In genomic region chr1:56835657-56836056, GRCh38 we compare ENCODE assay signal across 11 cellular contexts. TPM values are rescaled to one million over a fixed set of nuclear protein-coding genes. Genes with fewer than 3 reads are reported as not detected.
"Had no signal": no experiment of that assay in that cellular context is flagged by ENCODE, and none has a peak within 500 bp of the region (broad histone marks: within the 10 kb centered on the region; RNA-seq: fewer than 3 reads in every experiment).

No MANE protein-coding gene starts in this region.

- H3K4me1 ChIP-seq: HAP-1 had no signal

- H3K4me3 ChIP-seq: GM23248, HAP-1, K562 had no signal

- H3K9ac ChIP-seq: GM23248 had no signal

- DNase-seq: GM23248, GOT3, H7, HFFc6, KG1 had no signal

- H3K36me3 ChIP-seq: HAP-1 had no signal

- H3K9me3 ChIP-seq: HAP-1 had no signal

- ATAC-seq: HCT116, K562 had no signal

- H3K27ac ChIP-seq: GM23248, HL-60 had no signal

- H2AFZ ChIP-seq: GM23248 had no signal

RNA-seq across cellular contexts. Expression of gene FYB2, which starts 16.5 kb away (rescaled TPM):
- total RNA-seq: GM23248, H4, H7, HT1080, K562 had no signal
- polyA plus RNA-seq: GM23248, K562 had no signal

RNA-seq across cellular contexts. Expression of gene C8A, which starts 18.9 kb away (rescaled TPM):
- total RNA-seq: GM23248, H4, H7, HFFc6, HT1080 had no signal
- polyA plus RNA-seq: GM23248, K562 had no signal
